ENCODE assay signal across 11 cellular contexts in genomic region chr4:122218762-122219161, GRCh38.
DNase-seq lines count a peak whose midpoint lies in the region; ATAC-seq and TF ChIP-seq lines count a peak whose summit lies in the region.
"Had no signal": no experiment of that assay in that cellular context is flagged by ENCODE, and none has a peak within 500 bp of the region (broad histone marks: within the 10 kb centered on the region; RNA-seq: fewer than 3 reads in every experiment).

No MANE protein-coding gene starts in this region.

- peaks cover 23% of the 10 kb centered on the region for H3K36me3 Mint-ChIP-seq in endodermal cell (ENCODE audit: low read depth)

- no peaks in the 10 kb centered on the region for H3K27me3 Mint-ChIP-seq in endodermal cell (ENCODE audit: insufficient read depth)

- intact Hi-C loops in psoas muscle (cut with DNase I) (no loop called here), spleen (cut with DNase I; ENCODE audit: low total_unique reads) (no loop called here)

- H3K27ac Mint-ChIP-seq in endodermal cell = no peak overlapping the region

- peak; percentile 17 for DNase-seq in DMS 273 (lab: John Stamatoyannopoulos, UW; ENCODE audit: unreplicated experiment)
- DNase-seq in DMS 273 treated with DMSO at 0.1 percent for 48 hours (lab: John Stamatoyannopoulos, UW) = no peak
- peak; percentile 14 for DNase-seq in LHCN-M2 (ENCODE audit: low read depth)
- DNase-seq in endodermal cell = peak; percentile 49
- DNase-seq in psoas muscle = no peak
- no peak for DNase-seq in spleen
- DNase-seq in substantia nigra (lab: John Stamatoyannopoulos, UW) = no peak
- DNase-seq: anterior cingulate cortex, T-helper 1 cell had no signal

- no peaks in the 10 kb centered on the region for H3K9me3 Mint-ChIP-seq in endodermal cell

- 70 to 88% methylated on average over 1 of the region's 1 CpG for WGBS in endodermal cell (ENCODE audit: insufficient coverage in 1 of 2, insufficient read length in 1 of 2), 2 experiments
- WGBS in psoas muscle, 3 donors = 42 to 68% (median 45%) methylated on average over 1 of the region's 1 CpG
- WGBS in spleen, 5 donors = 33 to 69% (median 42%) methylated on average over 1 of the region's 1 CpG

- TF ChIP-seq CTCF in endodermal cell (conservative IDR thresholded peaks at IDR 0.05) (peak; percentile 70), psoas muscle (IDR thresholded peaks at IDR 0.05) (peak; percentile 26), spleen (IDR thresholded peaks at IDR 0.05 in 8 of 11, conservative IDR thresholded peaks at IDR 0.05 in 3 of 11) (peak in 5 of 11 experiments; percentile 9 to 33 (median 19))

- no peak overlapping the region for H3K9ac ChIP-seq in endodermal cell (ENCODE audit: extremely low read depth, low read length, poor library complexity, severe bottlenecking)

- no peak for TF ChIP-seq POLR2A in spleen (IDR thresholded peaks at IDR 0.05)

- H3K27ac ChIP-seq in endodermal cell (ENCODE audit: low read depth, low read length) = no peak overlapping the region
- no peak overlapping the region for H3K27ac ChIP-seq in psoas muscle
- H3K27ac ChIP-seq in spleen = no peak overlapping the region
- no peak overlapping the region for H3K27ac ChIP-seq in substantia nigra (ENCODE audit: low read depth, low read length, poor library complexity, severe bottlenecking)
- H3K27ac ChIP-seq: A549 had no signal

- H3K27me3 ChIP-seq in endodermal cell (ENCODE audit: control insufficient read depth, insufficient read depth, low read length, poor library complexity, severe bottlenecking) (no peaks in the 10 kb centered on the region), psoas muscle (ENCODE audit: insufficient read depth in 3 of 3, low read length in 2 of 3) (no peaks in the 10 kb centered on the region), spleen (replicated peaks in 1 of 7) (no peaks in the 10 kb centered on the region)

- H3K4me1 Mint-ChIP-seq in endodermal cell = peaks cover 2% of the 10 kb centered on the region

- no peak for ATAC-seq in psoas muscle
- ATAC-seq in GM21723 (IDR thresholded peaks at IDR 0.05; ENCODE audit: unreplicated experiment) = no peak
- ATAC-seq: A549 had no signal

- H3K4me3 Mint-ChIP-seq in endodermal cell = no peak overlapping the region

- H3K4me1 ChIP-seq in endodermal cell (ENCODE audit: control insufficient read depth, insufficient read depth, low read length) (no peaks in the 10 kb centered on the region), psoas muscle (no peaks in the 10 kb centered on the region), spleen (peaks cover 0 to 7% (median 0%) of the 10 kb centered on the region in 6 donors)
- H3K4me1 ChIP-seq: A549 had no signal

- H3K4me3 ChIP-seq in endodermal cell (ENCODE audit: low read length) (no peak overlapping the region), psoas muscle (no peak overlapping the region), spleen (no peak overlapping the region)
- H3K4me3 ChIP-seq: A549 had no signal

- no peaks in the 10 kb centered on the region for H3K9me3 ChIP-seq in endodermal cell (ENCODE audit: control insufficient read depth, low read length)
- H3K9me3 ChIP-seq in psoas muscle = no peaks in the 10 kb centered on the region
- H3K9me3 ChIP-seq in spleen = no peaks in the 10 kb centered on the region
- H3K9me3 ChIP-seq: A549 had no signal

- peaks cover 20% of the 10 kb centered on the region for H3K36me3 ChIP-seq in endodermal cell (ENCODE audit: control insufficient read depth, insufficient read depth, low read length)
- peaks cover 0 to 52% of the 10 kb centered on the region in 2 donors for H3K36me3 ChIP-seq in psoas muscle (ENCODE audit: insufficient read depth in 1 of 2, low read depth in 1 of 2)
- peaks cover 0 to 71% (median 31%) of the 10 kb centered on the region in 6 donors for H3K36me3 ChIP-seq in spleen

Comparison
In these comparisons a context has a peak if more than half of its experiments do, and no peak if none do; other contexts are left out.
1. DNase-seq: peak in DMS 273 (single experiment), LHCN-M2 (single experiment) and endodermal cell (single experiment); none in DMS 273 treated with DMSO at 0.1 percent for 48 hours (single experiment), psoas muscle (0 of 2), spleen (single experiment) and substantia nigra (0 of 49).